Comparison of ENCODE assay signal across 11 cellular contexts in genomic region chr13:44790289-44790688, GRCh38.
"Had no signal": no experiment of that assay in that cellular context is flagged by ENCODE, and none has a peak within 500 bp of the region (broad histone marks: within the 10 kb centered on the region; RNA-seq: fewer than 3 reads in every experiment).

No MANE protein-coding gene starts in this region.

- H3K4me3 ChIP-seq: skin epidermis had no signal

- H3K36me3 Mint-ChIP-seq: activated CD4-positive, alpha-beta memory T cell treated with anti-CD3 and anti-CD28 coated beads for 36 hours; memory B cell had no signal

- H3K9ac ChIP-seq: parathyroid adenoma had no signal

- H3K27me3 Mint-ChIP-seq: activated CD4-positive, alpha-beta memory T cell treated with anti-CD3 and anti-CD28 coated beads for 36 hours; activated naive CD8-positive, alpha-beta T cell treated with anti-CD3 and anti-CD28 coated beads, Interleukin-2, amount 50 U/mL, for 24 hours had no signal

- ATAC-seq: activated naive CD8-positive, alpha-beta T cell treated with anti-CD3 and anti-CD28 coated beads, Interleukin-2, amount 50 U/mL, for 24 hours; left lobe of liver had no signal

- H3K4me3 Mint-ChIP-seq: activated CD4-positive, alpha-beta memory T cell treated with anti-CD3 and anti-CD28 coated beads for 36 hours; activated naive CD8-positive, alpha-beta T cell treated with anti-CD3 and anti-CD28 coated beads, Interleukin-2, amount 50 U/mL, for 24 hours; memory B cell had no signal

- H3K9me3 Mint-ChIP-seq: activated CD4-positive, alpha-beta memory T cell treated with anti-CD3 and anti-CD28 coated beads for 36 hours; activated naive CD8-positive, alpha-beta T cell treated with anti-CD3 and anti-CD28 coated beads, Interleukin-2, amount 50 U/mL, for 24 hours; memory B cell had no signal

- DNase-seq: activated CD4-positive, alpha-beta memory T cell treated with anti-CD3 and anti-CD28 coated beads for 36 hours; activated CD4-positive, alpha-beta T cell treated with anti-CD3 and anti-CD28 coated beads for 1 hour; activated naive CD8-positive, alpha-beta T cell treated with anti-CD3 and anti-CD28 coated beads, Interleukin-2, amount 50 U/mL, for 24 hours; caudate nucleus; cortex of kidney; effector memory CD4-positive, alpha-beta T cell; stimulated activated CD4-positive, alpha-beta T cell treated with anti-CD3 and anti-CD28 coated beads, Interleukin-4, amount 100 ng/mL, for 4 hours had no signal

- H3K4me1 Mint-ChIP-seq: activated naive CD8-positive, alpha-beta T cell treated with anti-CD3 and anti-CD28 coated beads, Interleukin-2, amount 50 U/mL, for 24 hours; memory B cell had no signal

- H2AFZ ChIP-seq: parathyroid adenoma had no signal

- H3K27ac ChIP-seq: parathyroid adenoma, skin epidermis had no signal

- H3K27ac Mint-ChIP-seq: activated CD4-positive, alpha-beta memory T cell treated with anti-CD3 and anti-CD28 coated beads for 36 hours; activated naive CD8-positive, alpha-beta T cell treated with anti-CD3 and anti-CD28 coated beads, Interleukin-2, amount 50 U/mL, for 24 hours; memory B cell had no signal

- H3K79me2 ChIP-seq: parathyroid adenoma had no signal

- H3K4me1 ChIP-seq: parathyroid adenoma had no signal
